In the genomic region with DNA sequence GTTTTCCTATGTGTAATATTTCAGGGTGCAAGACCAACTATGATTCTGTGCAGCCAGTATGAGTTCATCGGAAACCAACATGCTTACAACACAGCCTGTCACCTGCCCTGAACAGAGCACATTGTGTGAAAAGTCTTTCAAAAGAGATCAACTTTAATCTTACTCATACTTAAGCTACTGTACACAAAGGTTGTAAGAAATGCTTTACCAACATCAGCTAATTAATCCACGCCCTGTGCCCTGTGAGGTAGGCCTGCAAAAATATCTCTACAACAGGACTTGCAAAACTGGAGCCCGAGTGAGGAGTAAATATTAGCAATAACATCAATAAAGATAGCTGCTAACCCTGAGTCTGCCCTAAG, we compare ENCODE assay signal across 21 cellular contexts. TPM values are rescaled to one million over a fixed set of nuclear protein-coding genes. Genes with fewer than 3 reads are reported as not detected.
DNase-seq lines count a peak whose midpoint lies in the region; ATAC-seq, FAIRE-seq and TF ChIP-seq lines count a peak whose summit lies in the region.
"Had no signal": no experiment of that assay in that cellular context is flagged by ENCODE, and none has a peak within 500 bp of the region (broad histone marks: within the 10 kb centered on the region; RNA-seq: fewer than 3 reads in every experiment).

No MANE protein-coding gene starts in this region.

- TF ChIP-seq CTCF in LNCaP clone FGC (IDR thresholded peaks at IDR 0.05; ENCODE audit: control insufficient read depth, extremely low read depth, insufficient read depth) (no peak), bronchial epithelial cell (IDR thresholded peaks at IDR 0.05; ENCODE audit: insufficient read depth, low read length, severe bottlenecking) (no peak), suprapubic skin (IDR thresholded peaks at IDR 0.05) (no peak)

- DNase-seq in LNCaP clone FGC (ENCODE audit: low read depth) (peak; percentile 62), bronchial epithelial cell (ENCODE audit: low read depth) (peak; percentile 55), suprapubic skin (ENCODE audit: low spot score in 2 of 2) (no peak), T-helper 9 cell (no peak)
- DNase-seq: activated CD4-positive, alpha-beta T cell treated with anti-CD3 and anti-CD28 coated beads, Interleukin-2, amount 50 U/mL, for 1 hour; effector CD8-positive, alpha-beta T cell; EL; foreskin melanocyte; midbrain; NCI-H1048; NCI-H2227 treated with DMSO at 0.1 percent for 48 hours; NCI-H774; nephron progenitor cell; pancreas had no signal

- no peak overlapping the region for H3K9ac ChIP-seq in mucosa of rectum (ENCODE audit: low read depth in 1 of 2, low read length in 2 of 2)

- FAIRE-seq in bronchial epithelial cell (lab: Jason Lieb, UNC): peak; percentile 13
- FAIRE-seq: astrocyte, D721Med, pancreas had no signal

- ATAC-seq in GM18858 (IDR thresholded peaks at IDR 0.05; ENCODE audit: unreplicated experiment) (no peak), GM18505 (IDR thresholded peaks at IDR 0.05; ENCODE audit: unreplicated experiment) (no peak)
- ATAC-seq: activated naive CD4-positive, alpha-beta T cell treated with anti-CD3 and anti-CD28 coated beads, Interleukin-2, amount 50 U/mL, for 72 hours had no signal

- H3K4me3 ChIP-seq in LNCaP clone FGC (ENCODE audit: low read depth, low read length): no peak overlapping the region
- no peak overlapping the region for H3K4me3 ChIP-seq in bronchial epithelial cell (ENCODE audit: low read depth, low read length)
- H3K4me3 ChIP-seq in mucosa of rectum (ENCODE audit: low read length in 2 of 2): no peak overlapping the region
- no peak overlapping the region for H3K4me3 ChIP-seq in suprapubic skin
- H3K4me3 ChIP-seq: pancreas had no signal

- WGBS in suprapubic skin: 83% methylated on average over 3 of the region's 3 CpGs

- H3K4me1 ChIP-seq in mucosa of rectum (ENCODE audit: control insufficient read depth in 2 of 2, insufficient read depth in 2 of 2, low read length in 2 of 2): peaks cover 13 to 30% of the 10 kb centered on the region in 2 donors
- H3K4me1 ChIP-seq in suprapubic skin: peaks cover 78% of the 10 kb centered on the region

- H3K36me3 ChIP-seq in bronchial epithelial cell (ENCODE audit: control insufficient read depth, insufficient read depth, low read length) (peaks cover 3% of the 10 kb centered on the region), mucosa of rectum (ENCODE audit: control insufficient read depth in 2 of 2, insufficient read depth in 2 of 2, low read length in 2 of 2) (peaks cover 44% of the 10 kb centered on the region in 2 donors), suprapubic skin (peaks cover 61% of the 10 kb centered on the region)

- TF ChIP-seq POLR2A in suprapubic skin (IDR thresholded peaks at IDR 0.05) (no peak), GM18505 (IDR thresholded peaks at IDR 0.05; ENCODE audit: borderline replicate concordance, extremely low read depth, insufficient read depth, insufficient read length) (no peak)

- H3K9me3 ChIP-seq in mucosa of rectum (ENCODE audit: control insufficient read depth in 2 of 2, low read length in 2 of 2) (no peaks in the 10 kb centered on the region), suprapubic skin (no peaks in the 10 kb centered on the region)
- H3K9me3 ChIP-seq: pancreas had no signal

- H3K27ac ChIP-seq in mucosa of rectum (ENCODE audit: low read depth in 2 of 2, low read length in 2 of 2) (peak overlapping the region; percentile 39 to 50), suprapubic skin (peak overlapping the region; percentile 67)
- H3K27ac ChIP-seq: pancreas, RWPE1 had no signal

- TF ChIP-seq EP300 in suprapubic skin (IDR thresholded peaks at IDR 0.05): no peak

- H3K27me3 ChIP-seq in bronchial epithelial cell (ENCODE audit: control insufficient read depth, insufficient read depth, low read length) (no peaks in the 10 kb centered on the region), mucosa of rectum (ENCODE audit: control insufficient read depth in 2 of 2, insufficient read depth in 2 of 2, low read length in 2 of 2) (no peaks in the 10 kb centered on the region), suprapubic skin (no peaks in the 10 kb centered on the region)
- H3K27me3 ChIP-seq: pancreas had no signal

RNA-seq across cellular contexts. Expression of a gene that starts 15.1 kb away (rescaled TPM):
- total RNA-seq in bronchial epithelial cell (21.4 and 23.2 TPM in 2 replicates), suprapubic skin (100 to 1,000 TPM in 3 of 4 donors, 10 to 100 TPM in 1; 95.2 to 172 (median 110) TPM)

Comparison
In these comparisons a context has a peak if more than half of its experiments do, and no peak if none do; other contexts are left out.
1. DNase-seq: peak in LNCaP clone FGC (single experiment) and bronchial epithelial cell (single experiment); none in suprapubic skin (0 of 2) and T-helper 9 cell (single experiment).